In the genomic region with DNA sequence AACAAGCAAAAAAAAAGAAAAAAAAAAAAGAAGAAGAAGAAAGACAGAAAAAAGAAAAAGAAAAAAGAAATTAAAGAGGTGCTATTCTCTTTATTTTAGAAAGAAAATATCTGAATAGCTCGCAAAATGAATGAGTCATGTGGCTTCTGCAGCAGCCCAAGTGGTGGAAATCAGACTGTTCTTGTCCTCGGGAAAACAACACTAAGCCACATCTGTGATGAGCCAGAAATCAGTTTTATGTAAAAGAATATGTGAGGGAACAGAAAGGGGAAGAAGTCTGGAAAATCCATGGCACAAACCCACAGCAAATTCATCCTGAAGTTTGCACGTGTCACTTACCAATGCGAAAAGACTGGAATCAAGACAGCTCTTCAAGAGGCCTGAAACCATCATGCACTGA, we compare ENCODE assay signal across 17 cellular contexts.
DNase-seq lines count a peak whose midpoint lies in the region; ATAC-seq, FAIRE-seq and TF ChIP-seq lines count a peak whose summit lies in the region.
"Had no signal": no experiment of that assay in that cellular context is flagged by ENCODE, and none has a peak within 500 bp of the region (broad histone marks: within the 10 kb centered on the region; RNA-seq: fewer than 3 reads in every experiment).

No MANE protein-coding gene starts in this region.

- H3K4me3 ChIP-seq in adipocyte (ENCODE audit: low read length), result no peak overlapping the region
- H3K4me3 ChIP-seq in foreskin fibroblast (ENCODE audit: low read depth in 1 of 2, low read length in 2 of 2), result no peak overlapping the region
- H3K4me3 ChIP-seq in uterus, result no peak overlapping the region
- H3K4me3 ChIP-seq: GM23338, Peyer's patch had no signal

- H3K9ac ChIP-seq in adipocyte (ENCODE audit: low read length), result peak overlapping the region; percentile 39

- peak; percentile 39 for DNase-seq in GM03348 (ENCODE audit: low spot score)
- DNase-seq in adipocyte (ENCODE audit: low read depth), result no peak
- peak; percentile 47 to 66 for DNase-seq in foreskin fibroblast
- no peak for DNase-seq in uterus
- DNase-seq in RCC 7860 (ENCODE audit: low spot score), result no peak
- no peak for DNase-seq in AG08396 (ENCODE audit: low spot score)
- DNase-seq: DMS79; NCI-H1105 treated with DMSO at 0.1 percent for 48 hours; NCI-H1694; NCI-H2081 treated with DMSO at 0.1 percent for 48 hours; NCI-H748 treated with DMSO at 0.1 percent for 48 hours; NK-92 treated with Interleukin-12 subunit alpha and Interleukin-12 subunit beta, amount 100 ng/mL, for 24 hours; Peyer's patch had no signal

- H3K27me3 ChIP-seq in adipocyte (replicated peaks; ENCODE audit: control insufficient read depth, insufficient read depth, low read length) (no peaks in the 10 kb centered on the region), uterus (no peaks in the 10 kb centered on the region)
- H3K27me3 ChIP-seq: Peyer's patch had no signal

- no peak for TF ChIP-seq CTCF in foreskin fibroblast (IDR thresholded peaks at IDR 0.05; ENCODE audit: low read depth, low read length)
- no peak for TF ChIP-seq CTCF in uterus (IDR thresholded peaks at IDR 0.05)

- intact Hi-C loops in uterus (cut with DNase I; ENCODE audit: low total_unique reads), result no loop called here

- TF ChIP-seq POLR2A in uterus (IDR thresholded peaks at IDR 0.05), result no peak

- peaks cover 60% of the 10 kb centered on the region for H3K4me1 ChIP-seq in adipocyte (ENCODE audit: control insufficient read depth, insufficient read depth, low read length)
- peaks cover 0 to 11% of the 10 kb centered on the region in 2 donors for H3K4me1 ChIP-seq in uterus
- H3K4me1 ChIP-seq: Peyer's patch had no signal

- FAIRE-seq in RCC 7860 (lab: Jason Lieb, UNC), result no peak

- H3K36me3 ChIP-seq in adipocyte (ENCODE audit: control insufficient read depth, insufficient read depth, low read length, severe bottlenecking) (no peaks in the 10 kb centered on the region), uterus (no peaks in the 10 kb centered on the region)
- H3K36me3 ChIP-seq: Peyer's patch had no signal

- no peak for ATAC-seq in HG03175 (IDR thresholded peaks at IDR 0.05; ENCODE audit: unreplicated experiment)
- ATAC-seq: GM23338, HCT116, Right ventricle myocardium inferior had no signal

- peak overlapping the region; percentile 66 to 77 for H3K27ac ChIP-seq in uterus
- H3K27ac ChIP-seq: Peyer's patch had no signal

- H3K9me3 ChIP-seq in adipocyte (ENCODE audit: control insufficient read depth, low read length) (no peaks in the 10 kb centered on the region), uterus (no peaks in the 10 kb centered on the region)
- H3K9me3 ChIP-seq: Peyer's patch had no signal

Comparison
In these comparisons a context has a peak if more than half of its experiments do, and no peak if none do; other contexts are left out.
1. DNase-seq: peak in GM03348 (single experiment) and foreskin fibroblast (2 of 2); none in adipocyte (single experiment), uterus (0 of 2), RCC 7860 (single experiment) and AG08396 (single experiment).